ENCODE assay signal across 8 cellular contexts in genomic region chr4:76950846-76951321, GRCh38. TPM values are rescaled to one million over a fixed set of nuclear protein-coding genes. Genes with fewer than 3 reads are reported as not detected.
DNase-seq lines count a peak whose midpoint lies in the region; ATAC-seq and TF ChIP-seq lines count a peak whose summit lies in the region.

No MANE protein-coding gene starts in this region.

- H3K4me3 Mint-ChIP-seq in progenitor cell of endocrine pancreas (ENCODE audit: low read depth): peak overlapping the region; percentile 91

- no peak for TF ChIP-seq CTCF in progenitor cell of endocrine pancreas (IDR thresholded peaks at IDR 0.05; ENCODE audit: unreplicated experiment)

- peak overlapping the region; percentile 76 to 90 for H3K27ac Mint-ChIP-seq in activated naive CD4-positive, alpha-beta T cell treated with anti-CD3 and anti-CD28 coated beads, Interleukin-2, amount 50 U/mL, for 72 hours
- peak overlapping the region; percentile 84 for H3K27ac Mint-ChIP-seq in progenitor cell of endocrine pancreas

- no peak for ATAC-seq in activated naive CD4-positive, alpha-beta T cell treated with anti-CD3 and anti-CD28 coated beads, Interleukin-2, amount 50 U/mL, for 72 hours
- ATAC-seq in left ventricle myocardium superior (no peak), HG02588 (IDR thresholded peaks at IDR 0.05; ENCODE audit: unreplicated experiment) (no peak)

- H3K27me3 Mint-ChIP-seq in progenitor cell of endocrine pancreas: no peaks in the 10 kb centered on the region

- intact Hi-C loops in left ventricle myocardium superior (cut with micrococcal nuclease): no loop called here

- no peaks in the 10 kb centered on the region for H3K9me3 Mint-ChIP-seq in activated naive CD4-positive, alpha-beta T cell treated with anti-CD3 and anti-CD28 coated beads, Interleukin-2, amount 50 U/mL, for 72 hours
- H3K9me3 Mint-ChIP-seq in progenitor cell of endocrine pancreas (ENCODE audit: low read depth): no peaks in the 10 kb centered on the region

- peaks cover 6 to 9% of the 10 kb centered on the region in 2 donors for H3K36me3 Mint-ChIP-seq in activated naive CD4-positive, alpha-beta T cell treated with anti-CD3 and anti-CD28 coated beads, Interleukin-2, amount 50 U/mL, for 72 hours
- H3K36me3 Mint-ChIP-seq in progenitor cell of endocrine pancreas (ENCODE audit: insufficient read depth): peaks cover 3% of the 10 kb centered on the region

- DNase-seq in NCI-H82 (lab: John Stamatoyannopoulos, UW): peak; percentile 64
- no peak for DNase-seq in NCI-H82 treated with DMSO at 0.1 percent for 48 hours (lab: John Stamatoyannopoulos, UW; ENCODE audit: unreplicated experiment)
- peak; percentile 55 for DNase-seq in NAMALWA (ENCODE audit: low spot score)
- DNase-seq in activated naive CD4-positive, alpha-beta T cell treated with anti-CD3 and anti-CD28 coated beads, Interleukin-2, amount 50 U/mL, for 72 hours (ENCODE audit: low spot score in 2 of 2): no peak
- peak; percentile 38 for DNase-seq in left ventricle myocardium superior
- DNase-seq in progenitor cell of endocrine pancreas (ENCODE audit: low spot score, unreplicated experiment): no peak
- DNase-seq in OCI-M2 (lab: John Stamatoyannopoulos, UW; ENCODE audit: unreplicated experiment): no peak

- H3K4me1 Mint-ChIP-seq in progenitor cell of endocrine pancreas (ENCODE audit: low read depth): peaks cover 18% of the 10 kb centered on the region

RNA-seq across cellular contexts. Expression of gene SEPTIN11, which starts 1.3 kb away (rescaled TPM):
- total RNA-seq in activated naive CD4-positive, alpha-beta T cell treated with anti-CD3 and anti-CD28 coated beads, Interleukin-2, amount 50 U/mL, for 72 hours: 10 to 100 TPM; 20.6 to 23.2 TPM
- total RNA-seq in left ventricle myocardium superior: 24.7 TPM
- total RNA-seq in progenitor cell of endocrine pancreas: 80.4 and 84.1 TPM in 2 replicates

RNA-seq across cellular contexts. Expression of gene SOWAHB, which starts 52.9 kb away (rescaled TPM):
- total RNA-seq in activated naive CD4-positive, alpha-beta T cell treated with anti-CD3 and anti-CD28 coated beads, Interleukin-2, amount 50 U/mL, for 72 hours: not detected
- total RNA-seq in left ventricle myocardium superior: not detected
- 4.3 and 4.9 TPM in 2 replicates for total RNA-seq in progenitor cell of endocrine pancreas

Comparison
In these comparisons a context has a peak if more than half of its experiments do, and no peak if none do; other contexts are left out.
1. DNase-seq: peak in NCI-H82 (single experiment), NAMALWA (single experiment) and left ventricle myocardium superior (single experiment); none in NCI-H82 treated with DMSO at 0.1 percent for 48 hours (single experiment), activated naive CD4-positive, alpha-beta T cell treated with anti-CD3 and anti-CD28 coated beads, Interleukin-2, amount 50 U/mL, for 72 hours (0 of 2), progenitor cell of endocrine pancreas (single experiment) and OCI-M2 (single experiment).